Comparison of ENCODE assay signal across 12 cellular contexts in the genomic region with DNA sequence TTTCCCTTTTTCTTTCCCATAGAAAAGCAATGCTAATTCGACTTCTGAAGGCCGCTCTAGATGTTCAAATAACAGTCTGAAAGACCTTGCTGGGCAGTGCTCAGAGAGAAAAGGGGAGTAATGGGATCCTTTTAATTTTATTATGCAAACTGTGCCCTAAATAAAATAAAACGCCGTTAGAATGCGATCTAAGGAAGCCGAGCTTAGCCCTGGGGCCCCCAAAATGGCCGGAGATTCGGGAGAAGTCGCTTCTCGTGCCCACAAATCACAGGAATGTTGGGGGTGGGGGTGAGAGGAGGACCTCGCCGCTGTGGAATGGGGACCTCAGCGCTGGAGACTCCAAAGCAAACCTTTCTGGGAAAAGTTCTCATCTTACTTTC. TPM values are rescaled to one million over a fixed set of nuclear protein-coding genes. Genes with fewer than 3 reads are reported as not detected.
A peak's percentile ranks its signal among the peaks of the same experiment; 100 is the strongest.
DNase-seq lines count a peak whose midpoint lies in the region; ATAC-seq and TF ChIP-seq lines count a peak whose summit lies in the region.
"Had no signal": no experiment of that assay in that cellular context is flagged by ENCODE, and none has a peak within 500 bp of the region (broad histone marks: within the 10 kb centered on the region; RNA-seq: fewer than 3 reads in every experiment).

No MANE protein-coding gene starts in this region.

- POLR2A ChIA-PET in CD8-positive, alpha-beta memory T cell (lab: Charles Lee) = no interaction called here
- POLR2A ChIA-PET in T-cell (lab: Charles Lee) = interaction anchor here in 1 of 2 donors (0.7 kb wide), 1 partner anchor 254 kb away, joined by 3 read pairs; no protein-coding TSS in a partner anchor

- no peaks in the 10 kb centered on the region for H3K36me3 ChIP-seq in CD8-positive, alpha-beta memory T cell (ENCODE audit: insufficient read depth, low read length)
- H3K36me3 ChIP-seq: gastroesophageal sphincter, MG63, sigmoid colon had no signal

- no peaks in the 10 kb centered on the region for H3K4me1 ChIP-seq in CD8-positive, alpha-beta memory T cell (ENCODE audit: insufficient read depth, low read length)

- peak overlapping the region in 4 of 7 donors; percentile 15 to 50 (median 39) for H3K4me3 Mint-ChIP-seq in CD8-positive, alpha-beta memory T cell
- H3K4me3 Mint-ChIP-seq in T-cell = peak overlapping the region in 2 of 3 donors; percentile 1 to 73
- H3K4me3 Mint-ChIP-seq in nephron progenitor cell = peak overlapping the region; percentile 86

- peaks cover 0 to 8% (median 3%) of the 10 kb centered on the region in 5 donors for H3K9me3 Mint-ChIP-seq in CD8-positive, alpha-beta memory T cell
- H3K9me3 Mint-ChIP-seq in T-cell (no peaks in the 10 kb centered on the region), nephron progenitor cell (no peaks in the 10 kb centered on the region)

- H3K27ac Mint-ChIP-seq in CD8-positive, alpha-beta memory T cell = peak overlapping the region in 1 of 8 donors; percentile 43
- peak overlapping the region in 1 of 2 donors; percentile 6 for H3K27ac Mint-ChIP-seq in T-cell
- peak overlapping the region; percentile 3 for H3K27ac Mint-ChIP-seq in nephron progenitor cell

- no peak overlapping the region for H3K27ac ChIP-seq in CD8-positive, alpha-beta memory T cell (ENCODE audit: low read depth, low read length)
- H3K27ac ChIP-seq: sigmoid colon had no signal

- H3K36me3 Mint-ChIP-seq in CD8-positive, alpha-beta memory T cell = no peaks in the 10 kb centered on the region
- no peaks in the 10 kb centered on the region for H3K36me3 Mint-ChIP-seq in T-cell
- no peaks in the 10 kb centered on the region for H3K36me3 Mint-ChIP-seq in nephron progenitor cell (ENCODE audit: low read depth)

- H3K27me3 Mint-ChIP-seq in CD8-positive, alpha-beta memory T cell = peaks cover 74 to 80% of the 10 kb centered on the region in 2 donors
- peaks cover 68 to 77% of the 10 kb centered on the region in 2 donors for H3K27me3 Mint-ChIP-seq in T-cell
- H3K27me3 Mint-ChIP-seq in nephron progenitor cell (ENCODE audit: low read depth, poor library complexity) = peaks cover 97% of the 10 kb centered on the region

- DNase-seq in CD8-positive, alpha-beta memory T cell = no peak
- no peak for DNase-seq in T-cell
- DNase-seq in globus pallidus (ENCODE audit: low spot score) = peak; percentile 62
- no peak for DNase-seq in nephron progenitor cell
- DNase-seq in NCI-H2171 treated with DMSO at 0.1 percent for 48 hours (lab: John Stamatoyannopoulos, UW) = no peak
- no peak for DNase-seq in DMS153 treated with DMSO at 0.1 percent for 48 hours (lab: John Stamatoyannopoulos, UW; ENCODE audit: unreplicated experiment)
- no peak for DNase-seq in H4 (ENCODE audit: low spot score)
- DNase-seq in NCI-H187 treated with DMSO at 0.1 percent for 48 hours (lab: John Stamatoyannopoulos, UW) = no peak
- DNase-seq: effector memory CD4-positive, alpha-beta T cell; MG63; sigmoid colon had no signal

- CTCF ChIA-PET in CD8-positive, alpha-beta memory T cell (lab: Charles Lee) = no interaction called here
- CTCF ChIA-PET in T-cell (lab: Charles Lee) = no interaction called here

- peaks cover 8 to 11% (median 9%) of the 10 kb centered on the region in 3 donors for H3K4me1 Mint-ChIP-seq in CD8-positive, alpha-beta memory T cell
- peaks cover 10 to 18% (median 15%) of the 10 kb centered on the region in 3 donors for H3K4me1 Mint-ChIP-seq in T-cell
- peaks cover 69% of the 10 kb centered on the region for H3K4me1 Mint-ChIP-seq in nephron progenitor cell

- no peak for TF ChIP-seq CTCF in nephron progenitor cell (IDR thresholded peaks at IDR 0.05)

- no peak overlapping the region for H3K4me3 ChIP-seq in CD8-positive, alpha-beta memory T cell (ENCODE audit: low read length)
- H3K4me3 ChIP-seq: MG63 had no signal

- no peaks in the 10 kb centered on the region for H3K9me3 ChIP-seq in CD8-positive, alpha-beta memory T cell (ENCODE audit: low read length)
- H3K9me3 ChIP-seq: gastroesophageal sphincter, MG63, sigmoid colon had no signal

- no peak for ATAC-seq in T-cell (replicated peaks in 1 of 4)
- ATAC-seq: gastroesophageal sphincter had no signal

- peaks cover 25% of the 10 kb centered on the region for H3K27me3 ChIP-seq in CD8-positive, alpha-beta memory T cell (ENCODE audit: insufficient read depth, low read length, poor library complexity, severe bottlenecking)

RNA-seq across cellular contexts. Expression of a gene that starts 8.4 kb away (rescaled TPM):
- total RNA-seq in CD8-positive, alpha-beta memory T cell = not detected
- polyA plus RNA-seq in CD8-positive, alpha-beta memory T cell = not detected
- not detected for total RNA-seq in T-cell
- 1.3 and 2.6 TPM in 2 replicates for total RNA-seq in H4 (2014; rRNA removed; shearing (Covaris generic))
